ENCODE assay signal across 17 cellular contexts in the genomic region with DNA sequence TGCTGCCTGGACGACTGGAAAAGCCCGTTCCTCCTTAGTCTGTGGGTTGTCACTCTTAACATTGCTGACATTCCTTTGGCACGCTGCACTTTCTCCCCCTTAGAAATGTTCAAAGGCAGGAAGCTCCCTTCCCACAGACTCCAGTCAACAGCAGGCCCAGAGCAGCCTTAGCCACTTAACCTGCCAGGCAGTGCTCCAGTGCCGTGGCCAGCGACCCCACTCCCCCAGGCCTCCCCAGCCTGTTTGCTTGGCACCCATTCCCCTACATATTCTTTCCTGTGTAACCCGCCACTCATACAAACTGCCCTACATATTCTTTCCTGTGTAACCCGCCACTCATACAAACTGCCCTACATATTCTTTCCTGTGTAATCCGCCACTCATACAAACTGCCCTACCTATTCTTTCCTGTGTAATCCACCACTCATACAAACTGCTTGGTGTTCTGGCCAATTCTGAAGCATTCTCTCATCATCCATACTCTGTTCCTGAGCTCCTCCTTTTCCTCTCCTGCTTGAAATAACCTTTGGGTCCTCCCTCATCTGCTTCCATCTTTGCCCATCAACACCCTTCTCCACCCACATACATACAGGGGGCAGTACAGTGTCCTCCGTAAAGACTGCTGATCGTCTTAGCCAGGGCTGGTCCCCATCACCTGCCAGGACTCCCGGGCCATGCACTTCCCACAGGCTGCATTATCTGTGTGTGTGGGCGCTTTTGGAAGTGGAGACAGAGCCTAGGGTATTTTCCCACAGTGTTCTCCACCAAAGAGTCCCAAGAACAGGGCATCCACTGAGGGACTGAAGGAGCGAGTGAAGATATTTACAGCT. TPM values are rescaled to one million over a fixed set of nuclear protein-coding genes. Genes with fewer than 3 reads are reported as not detected.
"Had no signal": no experiment of that assay in that cellular context is flagged by ENCODE, and none has a peak within 500 bp of the region (broad histone marks: within the 10 kb centered on the region; RNA-seq: fewer than 3 reads in every experiment).

No MANE protein-coding gene starts in this region.

- H3K4me1 Mint-ChIP-seq: activated naive CD8-positive, alpha-beta T cell treated with anti-CD3 and anti-CD28 coated beads, Interleukin-2, amount 50 U/mL, for 24 hours had no signal

- H3K4me3 ChIP-seq: cardiac muscle cell, coronary artery, left ventricle myocardium inferior, pancreas, upper lobe of right lung had no signal

- H3K4me1 ChIP-seq: left ventricle myocardium inferior, pancreas, upper lobe of right lung had no signal

- H3K36me3 ChIP-seq: cardiac muscle cell, left ventricle myocardium inferior, pancreas, upper lobe of right lung had no signal

- H3K9me3 Mint-ChIP-seq: activated naive CD8-positive, alpha-beta T cell treated with anti-CD3 and anti-CD28 coated beads, Interleukin-2, amount 50 U/mL, for 24 hours; stimulated activated naive CD8-positive, alpha-beta T cell treated with anti-CD3 and anti-CD28 coated beads, Interleukin-15, Interleukin-2, amounts not matched to agents 100 ng/mL and 50 ng/mL, for 24 hours had no signal

- DNase-seq: activated CD4-positive, alpha-beta T cell treated with anti-CD3 and anti-CD28 coated beads, Interleukin-2, amount 50 U/mL, for 48 hours; activated CD8-positive, alpha-beta memory T cell treated with anti-CD3 and anti-CD28 coated beads, Interleukin-2, amount 50 U/mL, for 48 hours; activated naive CD4-positive, alpha-beta T cell; activated naive CD8-positive, alpha-beta T cell treated with anti-CD3 and anti-CD28 coated beads, Interleukin-2, amount 50 U/mL, for 24 hours; effector CD4-positive, alpha-beta T cell; hippocampal formation; left ventricle myocardium inferior; pancreas; stimulated activated CD4-positive, alpha-beta T cell treated with anti-CD3 and anti-CD28 coated beads, Interleukin-4, amount 100 ng/mL, for 1 hour; stimulated activated CD8-positive, alpha-beta memory T cell treated with anti-CD3 and anti-CD28 coated beads, Interleukin-4, amount 100 ng/mL, for 48 hours; upper lobe of right lung had no signal

- H3K9me3 ChIP-seq: left ventricle myocardium inferior, pancreas, upper lobe of right lung had no signal

- H3K27ac ChIP-seq: cardiac muscle cell, coronary artery, left ventricle myocardium inferior, pancreas, upper lobe of right lung had no signal

- ATAC-seq: activated CD4-positive, CD25-positive, alpha-beta regulatory T cell treated with anti-CD3 and anti-CD28 coated beads, Interleukin-2, amount 50 U/mL, for 24 hours; activated naive CD8-positive, alpha-beta T cell treated with anti-CD3 and anti-CD28 coated beads, Interleukin-2, amount 50 U/mL, for 24 hours; pancreas; upper lobe of right lung had no signal

- H3K27me3 ChIP-seq: cardiac muscle cell, pancreas, upper lobe of right lung had no signal

- H3K4me3 Mint-ChIP-seq: activated naive CD8-positive, alpha-beta T cell treated with anti-CD3 and anti-CD28 coated beads, Interleukin-2, amount 50 U/mL, for 24 hours; memory B cell; stimulated activated naive CD8-positive, alpha-beta T cell treated with anti-CD3 and anti-CD28 coated beads, Interleukin-15, Interleukin-2, amounts not matched to agents 100 ng/mL and 50 ng/mL, for 24 hours had no signal

- H3K27ac Mint-ChIP-seq: activated naive CD8-positive, alpha-beta T cell treated with anti-CD3 and anti-CD28 coated beads, Interleukin-2, amount 50 U/mL, for 24 hours; memory B cell; stimulated activated naive CD8-positive, alpha-beta T cell treated with anti-CD3 and anti-CD28 coated beads, Interleukin-15, Interleukin-2, amounts not matched to agents 100 ng/mL and 50 ng/mL, for 24 hours had no signal

RNA-seq across cellular contexts. Expression of a gene that starts 57.3 kb away (rescaled TPM):
- polyA plus RNA-seq: keratinocyte had no signal
